ENCODE assay signal across 12 cellular contexts in the genomic region with DNA sequence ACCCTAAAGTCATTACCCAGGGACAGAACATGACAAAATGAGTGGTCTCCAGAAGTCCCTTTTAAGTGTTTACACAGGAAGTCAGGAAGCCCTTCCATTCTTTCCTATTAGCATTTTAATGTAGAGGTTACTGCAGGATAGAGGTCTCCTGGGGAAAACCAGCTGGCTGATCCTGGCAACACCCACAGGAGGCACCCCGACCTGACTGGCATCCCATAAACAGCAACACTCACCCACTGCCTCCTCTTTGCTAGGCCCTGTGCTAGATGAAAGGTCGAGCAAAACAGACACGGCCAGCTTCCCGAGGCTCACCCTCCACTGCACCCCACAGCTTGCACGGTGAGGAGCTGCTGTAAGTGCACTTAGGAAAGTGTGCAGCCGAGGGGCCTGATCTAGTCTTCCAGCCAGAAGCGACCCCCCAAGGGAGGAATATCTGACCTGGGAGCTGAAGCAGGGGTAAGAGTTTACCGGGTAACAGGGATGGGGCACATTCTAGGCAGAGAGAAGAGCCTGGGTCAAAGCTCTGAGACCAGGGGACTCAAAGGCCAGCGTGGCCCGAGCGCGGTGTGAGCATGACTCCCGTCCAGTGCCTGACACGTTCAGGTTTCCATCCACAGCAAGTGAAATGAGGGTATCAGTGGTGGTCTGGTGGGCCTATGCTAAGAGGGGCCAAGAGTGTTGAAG. TPM values are rescaled to one million over a fixed set of nuclear protein-coding genes. Genes with fewer than 3 reads are reported as not detected.
DNase-seq lines count a peak whose midpoint lies in the region; ATAC-seq and TF ChIP-seq lines count a peak whose summit lies in the region.
"Had no signal": no experiment of that assay in that cellular context is flagged by ENCODE, and none has a peak within 500 bp of the region (broad histone marks: within the 10 kb centered on the region; RNA-seq: fewer than 3 reads in every experiment).

No MANE protein-coding gene starts in this region.

- H3K9me3 ChIP-seq in left ventricle myocardium inferior (replicated peaks) = no peaks in the 10 kb centered on the region
- H3K9me3 ChIP-seq in left lung = no peaks in the 10 kb centered on the region
- H3K9me3 ChIP-seq: ovary, stomach had no signal

- DNase-seq in left ventricle myocardium inferior (no peak), Right ventricle myocardium superior (no peak), left lung (no peak), dermis blood vessel endothelial cell (no peak), coronary artery (ENCODE audit: low spot score) (no peak), dorsolateral prefrontal cortex (no peak)
- DNase-seq: NCI-H82, ovary, stomach had no signal

- peak overlapping the region; percentile 27 for H3K27ac ChIP-seq in left ventricle myocardium inferior (replicated peaks)
- H3K27ac ChIP-seq in VCaP = peak overlapping the region; percentile 87
- peak overlapping the region in 1 of 2 donors; percentile 78 for H3K27ac ChIP-seq in left lung
- no peak overlapping the region for H3K27ac ChIP-seq in coronary artery
- H3K27ac ChIP-seq in dorsolateral prefrontal cortex = peak overlapping the region in 7 of 59 donors; percentile 2 to 36 (median 28)
- H3K27ac ChIP-seq: ovary had no signal

- H3K27me3 ChIP-seq in left ventricle myocardium inferior (ENCODE audit: low read depth) (no peaks in the 10 kb centered on the region), left lung (no peaks in the 10 kb centered on the region), dorsolateral prefrontal cortex (no peaks in the 10 kb centered on the region)
- H3K27me3 ChIP-seq: ovary, stomach had no signal

- intact Hi-C loops in left ventricle myocardium inferior (cut with micrococcal nuclease) (no loop called here), Right ventricle myocardium superior (cut with DNase I) (no loop called here), left lung (cut with DNase I) (no loop called here), dorsolateral prefrontal cortex (cut with DNase I) (no loop called here)

- H3K4me1 ChIP-seq in left ventricle myocardium inferior (peaks cover 33% of the 10 kb centered on the region), left lung (peaks cover 8 to 60% of the 10 kb centered on the region in 2 donors)

- H3K36me3 ChIP-seq in left ventricle myocardium inferior (peaks cover 19% of the 10 kb centered on the region), left lung (peaks cover 0 to 25% of the 10 kb centered on the region in 2 donors)
- H3K36me3 ChIP-seq: ovary had no signal

- no peak overlapping the region for H3K4me3 ChIP-seq in left ventricle myocardium inferior
- H3K4me3 ChIP-seq in left lung = no peak overlapping the region
- H3K4me3 ChIP-seq in coronary artery = no peak overlapping the region
- H3K4me3 ChIP-seq in dorsolateral prefrontal cortex = no peak overlapping the region
- H3K4me3 ChIP-seq: ovary, stomach had no signal

- TF ChIP-seq CTCF in left ventricle myocardium inferior (IDR thresholded peaks at IDR 0.05; ENCODE audit: borderline replicate concordance) (no peak), VCaP (conservative IDR thresholded peaks at IDR 0.05) (no peak), left lung (IDR thresholded peaks at IDR 0.05) (no peak), coronary artery (IDR thresholded peaks at IDR 0.05) (no peak), dorsolateral prefrontal cortex (IDR thresholded peaks at IDR 0.05 in 54 of 56, conservative IDR thresholded peaks at IDR 0.05 in 2 of 56; ENCODE audit: low read depth in 1 of 56, partially characterized antibody in 56 of 56) (no peak)

- ATAC-seq in Right ventricle myocardium superior (ENCODE audit: poor library complexity) = no peak
- ATAC-seq in left lung = peak; percentile 35
- ATAC-seq in HG03520 (IDR thresholded peaks at IDR 0.05; ENCODE audit: unreplicated experiment) = no peak
- ATAC-seq: HCT116 had no signal

RNA-seq across cellular contexts. Expression of a gene that starts 9.0 kb away (rescaled TPM):
- total RNA-seq in left ventricle myocardium inferior (179 TPM), Right ventricle myocardium superior (124 TPM), left lung (100 to 1,000 TPM; 199 to 221 TPM), dermis blood vessel endothelial cell (78.6 and 129 TPM in 2 replicates), dorsolateral prefrontal cortex (100 to 1,000 TPM in 119 of 120 experiments, 10 to 100 TPM in 1; 91.8 to 231 (median 151) TPM)

RNA-seq across cellular contexts. Expression of a gene that starts 22.6 kb away (rescaled TPM):
- 3.3 TPM for total RNA-seq in left ventricle myocardium inferior
- total RNA-seq in Right ventricle myocardium superior = 2.8 TPM
- 10 to 100 TPM; 24.1 to 35.6 TPM for total RNA-seq in left lung
- 15.1 and 24.0 TPM in 2 replicates for total RNA-seq in dermis blood vessel endothelial cell
- total RNA-seq in dorsolateral prefrontal cortex = 1 to 10 TPM in 67 of 120 experiments, under 1 TPM in 34, not detected in 19; 0.23 to 3.3 (median 1.4) TPM

RNA-seq across cellular contexts. Expression of a gene that starts 29.8 kb away (rescaled TPM):
- total RNA-seq in left ventricle myocardium inferior = 9.9 TPM
- 10.0 TPM for total RNA-seq in Right ventricle myocardium superior
- total RNA-seq in left lung = 10 to 100 TPM; 11.6 to 12.6 TPM
- 2.6 and 4.8 TPM in 2 replicates for total RNA-seq in dermis blood vessel endothelial cell
- total RNA-seq in dorsolateral prefrontal cortex = 100 to 1,000 TPM in 9 of 120 experiments, 10 to 100 TPM in 111; 55.9 to 145 (median 76.9) TPM

Comparison
In these comparisons a context has a peak if more than half of its experiments do, and no peak if none do; other contexts are left out.
1. H3K27ac ChIP-seq: peak in left ventricle myocardium inferior (single experiment) and VCaP (single experiment); none in coronary artery (0 of 2).